Comparison of ENCODE assay signal across 26 cellular contexts in the genomic region with DNA sequence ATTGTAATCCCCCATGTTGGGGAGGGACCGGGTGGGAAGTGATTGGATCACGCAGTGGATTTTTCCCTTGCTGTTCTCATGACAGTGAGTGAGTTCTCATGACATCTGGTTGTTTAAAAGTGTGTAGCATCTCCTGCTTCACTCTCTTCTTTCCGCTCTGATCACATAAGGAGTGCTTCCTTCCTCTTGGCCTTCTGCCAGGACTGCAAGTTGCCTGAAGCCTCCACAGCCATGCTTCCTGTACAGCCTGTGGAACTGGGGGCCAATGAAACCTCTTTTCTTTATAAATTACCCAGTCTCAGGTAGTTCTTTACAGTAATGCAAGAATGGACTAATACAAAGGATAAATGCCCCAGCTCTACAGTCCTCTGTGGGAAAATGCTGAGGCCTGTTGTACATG.
DNase-seq lines count a peak whose midpoint lies in the region; ATAC-seq, FAIRE-seq and TF ChIP-seq lines count a peak whose summit lies in the region.
"Had no signal": no experiment of that assay in that cellular context is flagged by ENCODE, and none has a peak within 500 bp of the region (broad histone marks: within the 10 kb centered on the region; RNA-seq: fewer than 3 reads in every experiment).

No MANE protein-coding gene starts in this region.

- H3K9me3 Mint-ChIP-seq in activated CD8-positive, alpha-beta T cell treated with anti-CD3 and anti-CD28 coated beads for 36 hours: peaks cover 13% of the 10 kb centered on the region

- H3K27me3 ChIP-seq in HL-60 (ENCODE audit: insufficient read depth, poor library complexity, severe bottlenecking): no peaks in the 10 kb centered on the region
- H3K27me3 ChIP-seq: foreskin keratinocyte, transverse colon had no signal

- DNase-seq in DMS 273 (lab: John Stamatoyannopoulos, UW; ENCODE audit: unreplicated experiment): peak; percentile 6
- DNase-seq in DMS 273 treated with DMSO at 0.1 percent for 48 hours (lab: John Stamatoyannopoulos, UW): no peak
- peak; percentile 0 to 26 for DNase-seq in HL-60 (ENCODE audit: low read depth in 1 of 2, low spot score in 1 of 2)
- DNase-seq in NCI-H2171 treated with DMSO at 0.1 percent for 48 hours (lab: John Stamatoyannopoulos, UW): peak; percentile 62
- DNase-seq in activated CD8-positive, alpha-beta T cell treated with anti-CD3 and anti-CD28 coated beads for 36 hours: no peak
- no peak for DNase-seq in GM12892 (ENCODE audit: insufficient read length)
- DNase-seq: activated naive CD4-positive, alpha-beta T cell treated with anti-CD3 and anti-CD28 coated beads for 36 hours; activated T-cell treated with anti-CD3 and anti-CD28 coated beads, Interleukin-2, amount 50 U/mL, for 48 hours; anterior cingulate cortex; central memory CD4-positive, alpha-beta T cell; erythroblast; foreskin keratinocyte; hypothalamus; NCI-H1436; NCI-H2227 treated with DMSO at 0.1 percent for 48 hours; right cardiac atrium; stimulated activated CD4-positive, alpha-beta T cell treated with anti-CD3 and anti-CD28 coated beads, Interleukin-4, amount 100 ng/mL, for 4 hours; transverse colon had no signal

- CTCF ChIA-PET in activated CD8-positive, alpha-beta T cell treated with anti-CD3 and anti-CD28 coated beads for 36 hours (lab: Charles Lee): no interaction called here

- H3K4me3 ChIP-seq in HL-60 (replicated peaks; ENCODE audit: insufficient read depth, low read length): no peak overlapping the region
- H3K4me3 ChIP-seq: transverse colon had no signal

- no peak for FAIRE-seq in GM12892 (lab: Jason Lieb, UNC)
- FAIRE-seq: H1, islet of Langerhans had no signal

- no peak overlapping the region for H3K27ac Mint-ChIP-seq in activated CD8-positive, alpha-beta T cell treated with anti-CD3 and anti-CD28 coated beads for 36 hours
- H3K27ac Mint-ChIP-seq: activated naive CD4-positive, alpha-beta T cell treated with anti-CD3 and anti-CD28 coated beads for 36 hours; natural killer cell treated with Interleukin-12 subunit alpha and Interleukin-12 subunit beta and Interleukin-15 and Interleukin-18, amount 100 ng/mL, for 72 hours; stimulated activated naive CD8-positive, alpha-beta T cell treated with anti-CD3 and anti-CD28 coated beads, Interleukin-15, Interleukin-2, amounts not matched to agents 100 ng/mL and 50 ng/mL, for 24 hours had no signal

- no peak for TF ChIP-seq POLR2A in GM12892 (IDR thresholded peaks at IDR 0.05; ENCODE audit: low read depth, low read length)

- intact Hi-C loops in activated CD8-positive, alpha-beta T cell treated with anti-CD3 and anti-CD28 coated beads for 36 hours (cut with micrococcal nuclease): no loop called here

- no peaks in the 10 kb centered on the region for H3K4me1 Mint-ChIP-seq in activated CD8-positive, alpha-beta T cell treated with anti-CD3 and anti-CD28 coated beads for 36 hours (ENCODE audit: low read depth)

- no peaks in the 10 kb centered on the region for H3K36me3 Mint-ChIP-seq in activated CD8-positive, alpha-beta T cell treated with anti-CD3 and anti-CD28 coated beads for 36 hours (ENCODE audit: low read depth)

- H3K4me3 Mint-ChIP-seq in activated CD8-positive, alpha-beta T cell treated with anti-CD3 and anti-CD28 coated beads for 36 hours: no peak overlapping the region
- H3K4me3 Mint-ChIP-seq: activated naive CD4-positive, alpha-beta T cell treated with anti-CD3 and anti-CD28 coated beads for 36 hours; natural killer cell treated with Interleukin-12 subunit alpha and Interleukin-12 subunit beta and Interleukin-15 and Interleukin-18, amount 100 ng/mL, for 72 hours; stimulated activated naive CD8-positive, alpha-beta T cell treated with anti-CD3 and anti-CD28 coated beads, Interleukin-15, Interleukin-2, amounts not matched to agents 100 ng/mL and 50 ng/mL, for 24 hours had no signal

- POLR2A ChIA-PET in activated CD8-positive, alpha-beta T cell treated with anti-CD3 and anti-CD28 coated beads for 36 hours (lab: Charles Lee): no interaction called here

- ATAC-seq in GM18520 (IDR thresholded peaks at IDR 0.05; ENCODE audit: unreplicated experiment): no peak
- no peak for ATAC-seq in activated CD8-positive, alpha-beta T cell treated with anti-CD3 and anti-CD28 coated beads for 36 hours
- ATAC-seq: foreskin keratinocyte; natural killer cell treated with Interleukin-12 subunit alpha and Interleukin-12 subunit beta and Interleukin-15 and Interleukin-18, amount 100 ng/mL, for 72 hours; right cardiac atrium had no signal

- TF ChIP-seq CTCF in HL-60 (IDR thresholded peaks at IDR 0.05; ENCODE audit: insufficient read depth, low read length): no peak
- no peak for TF ChIP-seq CTCF in activated CD8-positive, alpha-beta T cell treated with anti-CD3 and anti-CD28 coated beads for 36 hours (IDR thresholded peaks at IDR 0.05)

- H3K27me3 Mint-ChIP-seq in activated CD8-positive, alpha-beta T cell treated with anti-CD3 and anti-CD28 coated beads for 36 hours: no peaks in the 10 kb centered on the region
- H3K27me3 Mint-ChIP-seq: natural killer cell treated with Interleukin-12 subunit alpha and Interleukin-12 subunit beta and Interleukin-15 and Interleukin-18, amount 100 ng/mL, for 72 hours; stimulated activated naive CD8-positive, alpha-beta T cell treated with anti-CD3 and anti-CD28 coated beads, Interleukin-15, Interleukin-2, amounts not matched to agents 100 ng/mL and 50 ng/mL, for 24 hours had no signal

- H3K27ac ChIP-seq in HL-60 (replicated peaks) (no peak overlapping the region), cingulate gyrus (ENCODE audit: low read depth, low read length) (peak overlapping the region; percentile 40)
- H3K27ac ChIP-seq: 22Rv1, foreskin keratinocyte, RWPE1, transverse colon had no signal

Comparison
In these comparisons a context has a peak if more than half of its experiments do, and no peak if none do; other contexts are left out.
1. DNase-seq: peak in DMS 273 (single experiment), HL-60 (2 of 2) and NCI-H2171 treated with DMSO at 0.1 percent for 48 hours (single experiment); none in DMS 273 treated with DMSO at 0.1 percent for 48 hours (single experiment), activated CD8-positive, alpha-beta T cell treated with anti-CD3 and anti-CD28 coated beads for 36 hours (single experiment) and GM12892 (single experiment).